In genomic region chr14:75126679-75127473, GRCh38 we compare ENCODE assay signal across 1 cellular context.
TF ChIP-seq lines count a peak whose summit lies in the region.

TSS of gene NEK9 (minus strand) at chr14:75127048. CDS start at chr14:75126921, 127 bp downstream.

TF ChIP-seq in HepG2, 621 proteins besides CTCF, POLR2A, EP300 and RAD21 (continued from another document and continues in another):
- peak; percentile 99 for TF ChIP-seq UBTF (CRISPR knock-in tag; IDR thresholded peaks at IDR 0.05)
- 0 out of 2 replicates have a peak, but pooled peaks have one; percentile 35 for TF ChIP-seq HNRNPL (IDR thresholded peaks at IDR 0.05; ENCODE audit: low read depth, low read length)
- no peak for TF ChIP-seq ZNF205 (CRISPR knock-in tag; IDR thresholded peaks at IDR 0.05)
- 0 out of 2 replicates have a peak, but pooled peaks have one; percentile 70 for TF ChIP-seq TEAD2 (CRISPR knock-in tag; IDR thresholded peaks at IDR 0.05)
- TF ChIP-seq, protein P1, sequence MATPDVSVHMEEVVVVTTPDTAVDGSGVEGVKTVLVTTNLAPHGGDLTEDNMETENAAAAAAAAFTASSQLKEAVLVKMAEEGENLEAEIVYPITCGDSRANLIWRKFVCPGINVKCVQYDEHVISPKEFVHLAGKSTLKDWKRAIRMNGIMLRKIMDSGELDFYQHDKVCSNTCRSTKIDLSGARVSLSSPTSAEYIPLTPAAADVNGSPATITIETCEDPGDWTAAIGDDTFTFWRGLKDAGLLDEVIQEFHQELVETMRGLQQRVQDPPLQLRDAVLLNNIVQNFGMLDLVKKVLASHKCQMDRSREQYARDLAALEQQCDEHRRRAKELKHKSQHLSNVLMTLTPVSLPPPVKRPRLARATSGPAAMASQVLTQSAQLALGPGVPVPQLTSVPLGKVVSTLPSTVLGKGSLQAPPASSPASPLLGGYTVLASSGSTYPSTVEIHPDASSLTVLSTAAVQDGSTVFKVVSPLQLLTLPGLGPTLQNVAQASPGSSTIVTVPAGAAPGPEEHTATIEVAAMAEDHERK (CRISPR knock-in tag; IDR thresholded peaks at IDR 0.05; ENCODE audit: low read depth) = no peak
- TF ChIP-seq ZNF816 (CRISPR knock-in tag; IDR thresholded peaks at IDR 0.05; ENCODE audit: borderline replicate concordance) = peak; percentile 48; the same call in 1 of the 2 replicates
- TF ChIP-seq NR2F1 (CRISPR knock-in tag; IDR thresholded peaks at IDR 0.05) = 0 out of 4 replicates have a peak, but pooled peaks of 1 of the 2 experiments have one; percentile 41
- TF ChIP-seq, protein P2, sequence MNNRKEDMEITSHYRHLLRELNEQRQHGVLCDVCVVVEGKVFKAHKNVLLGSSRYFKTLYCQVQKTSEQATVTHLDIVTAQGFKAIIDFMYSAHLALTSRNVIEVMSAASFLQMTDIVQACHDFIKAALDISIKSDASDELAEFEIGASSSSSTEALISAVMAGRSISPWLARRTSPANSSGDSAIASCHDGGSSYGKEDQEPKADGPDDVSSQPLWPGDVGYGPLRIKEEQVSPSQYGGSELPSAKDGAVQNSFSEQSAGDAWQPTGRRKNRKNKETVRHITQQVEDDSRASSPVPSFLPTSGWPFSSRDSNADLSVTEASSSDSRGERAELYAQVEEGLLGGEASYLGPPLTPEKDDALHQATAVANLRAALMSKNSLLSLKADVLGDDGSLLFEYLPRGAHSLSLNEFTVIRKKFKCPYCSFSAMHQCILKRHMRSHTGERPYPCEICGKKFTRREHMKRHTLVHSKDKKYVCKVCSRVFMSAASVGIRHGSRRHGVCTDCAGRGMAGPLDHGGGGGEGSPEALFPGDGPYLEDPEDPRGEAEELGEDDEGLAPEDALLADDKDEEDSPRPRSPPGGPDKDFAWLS (CRISPR knock-in tag; IDR thresholded peaks at IDR 0.05; ENCODE audit: borderline replicate concordance) = 0 out of 2 replicates have a peak, but pooled peaks have one; percentile 63
- peak; percentile 42; the same call in 1 of the 2 replicates for TF ChIP-seq SOX5 (CRISPR knock-in tag; IDR thresholded peaks at IDR 0.05; ENCODE audit: borderline replicate concordance)
- TF ChIP-seq TBP (CRISPR knock-in tag; IDR thresholded peaks at IDR 0.05) = no peak
- peak; percentile 84 for TF ChIP-seq ELF1 (CRISPR knock-in tag; IDR thresholded peaks at IDR 0.05)
- peak; percentile 63; the same call in 1 of the 2 replicates for TF ChIP-seq ZSCAN21 (CRISPR knock-in tag; IDR thresholded peaks at IDR 0.05; ENCODE audit: borderline replicate concordance)
- TF ChIP-seq GABPA (IDR thresholded peaks at IDR 0.05; ENCODE audit: low read depth, low read length) = peak; percentile 90
- TF ChIP-seq GABPA (CRISPR knock-in tag; IDR thresholded peaks at IDR 0.05; ENCODE audit: low read depth) = peak; percentile 98
- peak; percentile 93 for TF ChIP-seq ZNF564 (CRISPR knock-in tag; IDR thresholded peaks at IDR 0.05)
- TF ChIP-seq ZNF670 (CRISPR knock-in tag; IDR thresholded peaks at IDR 0.05; ENCODE audit: borderline replicate concordance) = no peak
- TF ChIP-seq KMT2A (CRISPR knock-in tag; IDR thresholded peaks at IDR 0.05) = peak; percentile 98
- TF ChIP-seq ZNF276 (CRISPR knock-in tag; IDR thresholded peaks at IDR 0.05; ENCODE audit: low read depth) = no peak
- TF ChIP-seq NRL (CRISPR knock-in tag; IDR thresholded peaks at IDR 0.05; ENCODE audit: borderline replicate concordance) = peak; percentile 70; the same call in 1 of the 2 replicates
- peak; percentile 83 for TF ChIP-seq MED1 (CRISPR knock-in tag; IDR thresholded peaks at IDR 0.05)
- TF ChIP-seq STAT5B (CRISPR knock-in tag; IDR thresholded peaks at IDR 0.05) = no peak; the same call in 1 of the 2 replicates
- TF ChIP-seq ZKSCAN5 (CRISPR knock-in tag; IDR thresholded peaks at IDR 0.05) = no peak
- peak; percentile 21; the same call in 1 of the 2 replicates for TF ChIP-seq NFE2L1 (CRISPR knock-in tag; IDR thresholded peaks at IDR 0.05; ENCODE audit: borderline replicate concordance)
- TF ChIP-seq RORA (CRISPR knock-in tag; IDR thresholded peaks at IDR 0.05) = no peak
- TF ChIP-seq ZNF639 (CRISPR knock-in tag; conservative IDR thresholded peaks at IDR 0.05) = no peak
- TF ChIP-seq SIX4 (CRISPR knock-in tag; IDR thresholded peaks at IDR 0.05) = peak; percentile 61; the same call in 1 of the 2 replicates
- TF ChIP-seq ZMYM4 (CRISPR knock-in tag; IDR thresholded peaks at IDR 0.05) = peak; percentile 67
- TF ChIP-seq, protein P3, sequence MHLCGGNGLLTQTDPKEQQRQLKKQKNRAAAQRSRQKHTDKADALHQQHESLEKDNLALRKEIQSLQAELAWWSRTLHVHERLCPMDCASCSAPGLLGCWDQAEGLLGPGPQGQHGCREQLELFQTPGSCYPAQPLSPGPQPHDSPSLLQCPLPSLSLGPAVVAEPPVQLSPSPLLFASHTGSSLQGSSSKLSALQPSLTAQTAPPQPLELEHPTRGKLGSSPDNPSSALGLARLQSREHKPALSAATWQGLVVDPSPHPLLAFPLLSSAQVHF (CRISPR knock-in tag; IDR thresholded peaks at IDR 0.05) = no peak
- TF ChIP-seq LBX2 (CRISPR knock-in tag; IDR thresholded peaks at IDR 0.05; ENCODE audit: borderline replicate concordance) = no peak; the same call in 1 of the 2 replicates
- no peak for TF ChIP-seq FOXP1 (IDR thresholded peaks at IDR 0.05)
- no peak for TF ChIP-seq FOXP1 (CRISPR knock-in tag; IDR thresholded peaks at IDR 0.05)
- TF ChIP-seq REPIN1 (CRISPR knock-in tag; IDR thresholded peaks at IDR 0.05; ENCODE audit: borderline replicate concordance, low read depth) = peak; percentile 73
- peak; percentile 61; the same call in 1 of the 2 replicates for TF ChIP-seq ZNF350 (CRISPR knock-in tag; IDR thresholded peaks at IDR 0.05; ENCODE audit: borderline replicate concordance, low read depth)
- peak; percentile 82; the same call in 1 of the 2 replicates for TF ChIP-seq BRCA1 (CRISPR knock-in tag; IDR thresholded peaks at IDR 0.05)
- TF ChIP-seq DMTF1 (CRISPR knock-in tag; IDR thresholded peaks at IDR 0.05) = no peak
- no peak; the same call in 1 of the 2 replicates for TF ChIP-seq ZNF296 (CRISPR knock-in tag; conservative IDR thresholded peaks at IDR 0.05)
- TF ChIP-seq, protein P4, sequence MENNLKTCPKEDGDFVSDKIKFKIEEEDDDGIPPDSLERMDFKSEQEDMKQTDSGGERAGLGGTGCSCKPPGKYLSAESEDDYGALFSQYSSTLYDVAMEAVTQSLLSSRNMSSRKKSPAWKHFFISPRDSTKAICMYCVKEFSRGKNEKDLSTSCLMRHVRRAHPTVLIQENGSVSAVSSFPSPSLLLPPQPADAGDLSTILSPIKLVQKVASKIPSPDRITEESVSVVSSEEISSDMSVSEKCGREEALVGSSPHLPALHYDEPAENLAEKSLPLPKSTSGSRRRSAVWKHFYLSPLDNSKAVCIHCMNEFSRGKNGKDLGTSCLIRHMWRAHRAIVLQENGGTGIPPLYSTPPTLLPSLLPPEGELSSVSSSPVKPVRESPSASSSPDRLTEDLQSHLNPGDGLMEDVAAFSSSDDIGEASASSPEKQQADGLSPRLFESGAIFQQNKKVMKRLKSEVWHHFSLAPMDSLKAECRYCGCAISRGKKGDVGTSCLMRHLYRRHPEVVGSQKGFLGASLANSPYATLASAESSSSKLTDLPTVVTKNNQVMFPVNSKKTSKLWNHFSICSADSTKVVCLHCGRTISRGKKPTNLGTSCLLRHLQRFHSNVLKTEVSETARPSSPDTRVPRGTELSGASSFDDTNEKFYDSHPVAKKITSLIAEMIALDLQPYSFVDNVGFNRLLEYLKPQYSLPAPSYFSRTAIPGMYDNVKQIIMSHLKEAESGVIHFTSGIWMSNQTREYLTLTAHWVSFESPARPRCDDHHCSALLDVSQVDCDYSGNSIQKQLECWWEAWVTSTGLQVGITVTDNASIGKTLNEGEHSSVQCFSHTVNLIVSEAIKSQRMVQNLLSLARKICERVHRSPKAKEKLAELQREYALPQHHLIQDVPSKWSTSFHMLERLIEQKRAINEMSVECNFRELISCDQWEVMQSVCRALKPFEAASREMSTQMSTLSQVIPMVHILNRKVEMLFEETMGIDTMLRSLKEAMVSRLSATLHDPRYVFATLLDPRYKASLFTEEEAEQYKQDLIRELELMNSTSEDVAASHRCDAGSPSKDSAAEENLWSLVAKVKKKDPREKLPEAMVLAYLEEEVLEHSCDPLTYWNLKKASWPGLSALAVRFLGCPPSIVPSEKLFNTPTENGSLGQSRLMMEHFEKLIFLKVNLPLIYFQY (CRISPR knock-in tag; IDR thresholded peaks at IDR 0.05; ENCODE audit: borderline replicate concordance) = peak; percentile 52; the same call in 1 of the 2 replicates
- TF ChIP-seq CHD4 (IDR thresholded peaks at IDR 0.05; ENCODE audit: borderline replicate concordance, low read length) = no peak
- TF ChIP-seq CC2D1A (CRISPR knock-in tag; IDR thresholded peaks at IDR 0.05) = no peak
- TF ChIP-seq CEBPB (IDR thresholded peaks at IDR 0.05; ENCODE audit: borderline replicate concordance, low read depth, low read length) = no peak
- TF ChIP-seq KLF15 (CRISPR knock-in tag; IDR thresholded peaks at IDR 0.05; ENCODE audit: borderline replicate concordance) = no peak
- TF ChIP-seq ZNF138 (CRISPR knock-in tag; IDR thresholded peaks at IDR 0.05; ENCODE audit: low read depth) = peak; percentile 85; the same call in 1 of the 2 replicates
- TF ChIP-seq ARHGAP35 (CRISPR knock-in tag; IDR thresholded peaks at IDR 0.05; ENCODE audit: borderline replicate concordance) = peak; percentile 75
- peak; percentile 71 for TF ChIP-seq TOPORS (CRISPR knock-in tag; IDR thresholded peaks at IDR 0.05)
